2 cellular contexts compared by ENCODE assay signal in genomic region chr22:43270949-43271348, GRCh38.
TF ChIP-seq lines count a peak whose summit lies in the region.

No MANE protein-coding gene starts in this region.

TF ChIP-seq in A549, 52 proteins besides CTCF, POLR2A, EP300 and RAD21:
- peak; percentile 80 for TF ChIP-seq ZFP36 (IDR thresholded peaks at IDR 0.05; ENCODE audit: borderline replicate concordance, partially characterized antibody)
- no peak for TF ChIP-seq CHD2 (IDR thresholded peaks at IDR 0.05; ENCODE audit: low read length, partially characterized antibody)
TF ChIP-seq in A549: peak in this region for 1.

TF ChIP-seq in H1, 55 proteins besides CTCF, POLR2A, EP300 and RAD21:
- TF ChIP-seq PHF8 (conservative IDR thresholded peaks at IDR 0.05; ENCODE audit: low read depth, low read length), result no peak
- no peak for TF ChIP-seq FOSL1 (IDR thresholded peaks at IDR 0.05; ENCODE audit: insufficient read depth, low read depth, low read length)
- TF ChIP-seq SP2 (IDR thresholded peaks at IDR 0.05; ENCODE audit: low read length), result no peak
- no peak for TF ChIP-seq MAFK (IDR thresholded peaks at IDR 0.05; ENCODE audit: low read depth, low read length)
- TF ChIP-seq HDAC6 (IDR thresholded peaks at IDR 0.05; ENCODE audit: low read depth, low read length), result no peak
- TF ChIP-seq TBP (IDR thresholded peaks at IDR 0.05; ENCODE audit: low read depth, low read length), result no peak
